In genomic region chrX:40154853-40155616, GRCh38 we compare ENCODE assay signal across 8 cellular contexts. TPM values are rescaled to one million over a fixed set of nuclear protein-coding genes. Genes with fewer than 3 reads are reported as not detected.
DNase-seq lines count a peak whose midpoint lies in the region; ATAC-seq and TF ChIP-seq lines count a peak whose summit lies in the region.

No MANE protein-coding gene starts in this region.

- H3K4me3 ChIP-seq in right cardiac atrium (ENCODE audit: low read length) = peak overlapping the region; percentile 63
- H3K4me3 ChIP-seq in sigmoid colon = peak overlapping the region; percentile 19 to 53 (median 48)

- TF ChIP-seq EP300 in sigmoid colon (IDR thresholded peaks at IDR 0.05) = no peak

- no peak for TF ChIP-seq CTCF in sigmoid colon (IDR thresholded peaks at IDR 0.05)

- peak overlapping the region; percentile 75 for H3K27ac Mint-ChIP-seq in activated naive CD8-positive, alpha-beta T cell treated with anti-CD3 and anti-CD28 coated beads, Interleukin-2, amount 10 ng/mL, durations not matched to agents 7 days and 5 days

- peaks cover 6% of the 10 kb centered on the region for H3K4me1 Mint-ChIP-seq in activated naive CD8-positive, alpha-beta T cell treated with anti-CD3 and anti-CD28 coated beads, Interleukin-2, amount 10 ng/mL, durations not matched to agents 7 days and 5 days

- no peaks in the 10 kb centered on the region for H3K36me3 ChIP-seq in sigmoid colon

- DNase-seq in activated CD4-positive, alpha-beta T cell treated with anti-CD3 and anti-CD28 coated beads, Interleukin-2, amount 50 U/mL, for 48 hours = peak; percentile 10 to 23
- DNase-seq in activated CD4-positive, alpha-beta T cell treated with anti-CD3 and anti-CD28 coated beads for 48 hours = no peak
- peak; percentile 88 for DNase-seq in NCI-H69 (lab: John Stamatoyannopoulos, UW)
- no peak for DNase-seq in activated naive CD8-positive, alpha-beta T cell treated with anti-CD3 and anti-CD28 coated beads, Interleukin-2, amount 10 ng/mL, durations not matched to agents 7 days and 5 days
- peak; percentile 86 to 90 (median 87) for DNase-seq in right cardiac atrium
- DNase-seq in sigmoid colon = peak; percentile 88
- no peak for DNase-seq in effector CD8-positive, alpha-beta T cell (lab: John Stamatoyannopoulos, UW)

- H3K36me3 Mint-ChIP-seq in activated naive CD8-positive, alpha-beta T cell treated with anti-CD3 and anti-CD28 coated beads, Interleukin-2, amount 10 ng/mL, durations not matched to agents 7 days and 5 days = no peaks in the 10 kb centered on the region

- H3K9me3 Mint-ChIP-seq in activated naive CD8-positive, alpha-beta T cell treated with anti-CD3 and anti-CD28 coated beads, Interleukin-2, amount 10 ng/mL, durations not matched to agents 7 days and 5 days = no peaks in the 10 kb centered on the region

- peak overlapping the region; percentile 77 for H3K27ac ChIP-seq in right cardiac atrium (ENCODE audit: low read length)
- peak overlapping the region; percentile 71 to 82 (median 76) for H3K27ac ChIP-seq in sigmoid colon

- H3K4me3 Mint-ChIP-seq in activated naive CD8-positive, alpha-beta T cell treated with anti-CD3 and anti-CD28 coated beads, Interleukin-2, amount 10 ng/mL, durations not matched to agents 7 days and 5 days = peak overlapping the region; percentile 85

- under 1% methylated on average over 62 of the region's 73 CpGs for WGBS in right cardiac atrium
- WGBS in sigmoid colon, 2 donors = 1% methylated on average over 70 to 73 of the region's 73 CpGs

- ATAC-seq in activated naive CD8-positive, alpha-beta T cell treated with anti-CD3 and anti-CD28 coated beads, Interleukin-2, amount 10 ng/mL, durations not matched to agents 7 days and 5 days (ENCODE audit: low read depth) = no peak
- ATAC-seq in right cardiac atrium (peak; percentile 72 to 79), GM19328 (IDR thresholded peaks at IDR 0.05; ENCODE audit: unreplicated experiment) (no peak)

- no peaks in the 10 kb centered on the region for H3K27me3 ChIP-seq in right cardiac atrium (ENCODE audit: control insufficient read depth, insufficient read depth)
- H3K27me3 ChIP-seq in sigmoid colon = peaks cover 0 to 14% (median 0%) of the 10 kb centered on the region in 3 donors

- no peak for TF ChIP-seq POLR2A in sigmoid colon (IDR thresholded peaks at IDR 0.05)

- POLR2A ChIA-PET in activated naive CD8-positive, alpha-beta T cell treated with anti-CD3 and anti-CD28 coated beads, Interleukin-2, amount 10 ng/mL, durations not matched to agents 7 days and 5 days (lab: Charles Lee) = interaction anchor here (1.8 to 4.7 kb wide), 3 partner anchors 14 to 57 kb away, joined by 12 to 35 read pairs (median 28); partner anchors contain the start of gene BCOR

- intact Hi-C loops in right cardiac atrium (cut with DNase I) = loop anchor here (5.0 to 10.0 kb wide), 4 partner anchors 50 to 140 kb away; partner anchors contain the start of gene BCOR (in 2 of the 4)
- intact Hi-C loops in sigmoid colon (cut with DNase I) = loop anchor here (2.0 to 5.0 kb wide), 4 partner anchors 48 to 1353 kb away; partner anchors contain the start of gene MID1IP1

- peaks cover 3% of the 10 kb centered on the region for H3K27me3 Mint-ChIP-seq in activated naive CD8-positive, alpha-beta T cell treated with anti-CD3 and anti-CD28 coated beads, Interleukin-2, amount 10 ng/mL, durations not matched to agents 7 days and 5 days

- H3K9me3 ChIP-seq in right cardiac atrium (ENCODE audit: control insufficient read depth, low read length) (no peaks in the 10 kb centered on the region), sigmoid colon (no peaks in the 10 kb centered on the region)

- peaks cover 5% of the 10 kb centered on the region for H3K4me1 ChIP-seq in right cardiac atrium (ENCODE audit: control insufficient read depth, insufficient read depth, low read length)
- peaks cover 0 to 51% (median 16%) of the 10 kb centered on the region in 4 donors for H3K4me1 ChIP-seq in sigmoid colon

RNA-seq across cellular contexts. Expression of gene BCOR, which starts 57.3 kb away (rescaled TPM):
- 10 to 100 TPM; 44.7 to 46.4 TPM for total RNA-seq in activated naive CD8-positive, alpha-beta T cell treated with anti-CD3 and anti-CD28 coated beads, Interleukin-2, amount 10 ng/mL, durations not matched to agents 7 days and 5 days
- 10 to 100 TPM; 18.1 to 30.1 (median 20.5) TPM for total RNA-seq in right cardiac atrium
- polyA plus RNA-seq in right cardiac atrium = 11.1 TPM
- total RNA-seq in sigmoid colon = 10 to 100 TPM; 15.8 to 31.6 (median 23.0) TPM
- polyA plus RNA-seq in sigmoid colon = 10 to 100 TPM in 1 of 3 donors, 1 to 10 TPM in 2; 3.5 to 11.5 (median 3.6) TPM

Comparison
In these comparisons a context has a peak if more than half of its experiments do, and no peak if none do; other contexts are left out.
1. DNase-seq: peak in activated CD4-positive, alpha-beta T cell treated with anti-CD3 and anti-CD28 coated beads, Interleukin-2, amount 50 U/mL, for 48 hours (2 of 2), NCI-H69 (single experiment), right cardiac atrium (3 of 3) and sigmoid colon (single experiment); none in activated CD4-positive, alpha-beta T cell treated with anti-CD3 and anti-CD28 coated beads for 48 hours (single experiment), activated naive CD8-positive, alpha-beta T cell treated with anti-CD3 and anti-CD28 coated beads, Interleukin-2, amount 10 ng/mL, durations not matched to agents 7 days and 5 days (single experiment) and effector CD8-positive, alpha-beta T cell (single experiment).
2. ATAC-seq: peak in right cardiac atrium (2 of 2); none in activated naive CD8-positive, alpha-beta T cell treated with anti-CD3 and anti-CD28 coated beads, Interleukin-2, amount 10 ng/mL, durations not matched to agents 7 days and 5 days (single experiment) and GM19328 (single experiment).